Comparison of ENCODE assay signal across 11 cellular contexts in the genomic region with DNA sequence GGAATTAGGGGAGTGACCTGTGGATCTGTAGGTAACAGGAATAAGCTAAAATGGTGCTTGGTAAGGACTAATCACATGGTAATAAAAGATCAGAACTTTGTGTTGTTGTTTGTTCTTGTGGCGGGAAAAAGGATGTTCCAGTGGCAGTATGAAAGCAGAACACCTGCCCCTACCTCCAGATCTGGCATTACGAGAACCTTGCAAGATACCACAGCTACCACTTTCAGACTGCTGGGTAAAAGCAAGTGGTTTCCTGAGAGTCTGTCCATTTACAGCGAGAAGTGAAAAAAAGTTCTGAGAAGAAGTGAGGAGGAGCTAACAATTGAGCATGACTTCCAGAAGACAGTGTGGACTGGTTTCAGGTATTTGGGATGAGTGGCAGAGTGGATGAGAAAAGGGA.
DNase-seq lines count a peak whose midpoint lies in the region; ATAC-seq and TF ChIP-seq lines count a peak whose summit lies in the region.
"Had no signal": no experiment of that assay in that cellular context is flagged by ENCODE, and none has a peak within 500 bp of the region (broad histone marks: within the 10 kb centered on the region; RNA-seq: fewer than 3 reads in every experiment).

No MANE protein-coding gene starts in this region.

- H3K9me3 ChIP-seq in Loucy (ENCODE audit: insufficient read depth, low read depth, low read length) = no peaks in the 10 kb centered on the region
- H3K9me3 ChIP-seq: esophagus muscularis mucosa had no signal

- DNase-seq in NCI-H2196 (lab: John Stamatoyannopoulos, UW; ENCODE audit: unreplicated experiment) = no peak
- DNase-seq in activated T-cell treated with anti-CD3 and anti-CD28 coated beads, Interleukin-2, amount 50 U/mL, for 4 hours = no peak
- DNase-seq in NCI-H187 treated with DMSO at 0.1 percent for 48 hours (lab: John Stamatoyannopoulos, UW) = no peak
- DNase-seq in NCI-H2171 (lab: John Stamatoyannopoulos, UW) = no peak
- DNase-seq: NCI-H1048 had no signal

- no peaks in the 10 kb centered on the region; the same call in 1 of the 2 replicates for H3F3A ChIP-seq in Loucy (ENCODE audit: low read depth)

- TF ChIP-seq CTCF in Loucy (conservative IDR thresholded peaks at IDR 0.05; ENCODE audit: low read length) = no peak

- no peak overlapping the region for H2AFZ ChIP-seq in Loucy (ENCODE audit: low read length)

- no peaks in the 10 kb centered on the region for H3K9me2 ChIP-seq in Loucy (replicated peaks; ENCODE audit: low read depth, low read length)

- H3K4me3 ChIP-seq in Loucy (ENCODE audit: low read length, poor library complexity, severe bottlenecking) = peak overlapping the region; percentile 16
- H3K4me3 ChIP-seq: esophagus muscularis mucosa had no signal

- peak overlapping the region; percentile 17 for H3K4me2 ChIP-seq in Loucy (ENCODE audit: low read depth, low read length, poor library complexity, severe bottlenecking)

- peaks cover 56% of the 10 kb centered on the region for H3K4me1 ChIP-seq in Loucy (ENCODE audit: insufficient read depth, low read length, poor library complexity, severe bottlenecking)
- H3K4me1 ChIP-seq: esophagus muscularis mucosa had no signal

- no peak overlapping the region for H3K4me3 Mint-ChIP-seq in activated T-cell treated with anti-CD3 and anti-CD28 coated beads, Interleukin-2, amount 50 U/mL, for 4 hours

- peaks cover 5% of the 10 kb centered on the region for H3K36me3 Mint-ChIP-seq in activated T-cell treated with anti-CD3 and anti-CD28 coated beads, Interleukin-2, amount 50 U/mL, for 4 hours (ENCODE audit: insufficient read depth)

- no peaks in the 10 kb centered on the region for H3K27me3 ChIP-seq in Loucy (ENCODE audit: insufficient read depth, low read length, poor library complexity, severe bottlenecking)
- H3K27me3 ChIP-seq: esophagus muscularis mucosa had no signal

- peaks cover 6% of the 10 kb centered on the region for H3K27me3 Mint-ChIP-seq in activated T-cell treated with anti-CD3 and anti-CD28 coated beads, Interleukin-2, amount 50 U/mL, for 4 hours (ENCODE audit: low read depth)
- H3K27me3 Mint-ChIP-seq: CD4-positive, CD25-positive, alpha-beta regulatory T cell had no signal

- no peaks in the 10 kb centered on the region for H3K36me3 ChIP-seq in Loucy (ENCODE audit: insufficient read depth, low read length)
- H3K36me3 ChIP-seq: esophagus muscularis mucosa had no signal

- ATAC-seq in GM18858 (IDR thresholded peaks at IDR 0.05; ENCODE audit: unreplicated experiment) = peak; percentile 94
- ATAC-seq in GM19468 (IDR thresholded peaks at IDR 0.05; ENCODE audit: extremely low read depth, unreplicated experiment) = peak; percentile 98
- ATAC-seq in HG02981 (IDR thresholded peaks at IDR 0.05; ENCODE audit: unreplicated experiment) = peak; percentile 98
- ATAC-seq in activated T-cell treated with anti-CD3 and anti-CD28 coated beads, Interleukin-2, amount 50 U/mL, for 4 hours = no peak

- H3K79me2 ChIP-seq in Loucy (ENCODE audit: insufficient read depth, low read length) = no peaks in the 10 kb centered on the region

- no peaks in the 10 kb centered on the region for H4K20me1 ChIP-seq in Loucy (ENCODE audit: insufficient read depth, low read length, poor library complexity, severe bottlenecking)

- H3K4me1 Mint-ChIP-seq in activated T-cell treated with anti-CD3 and anti-CD28 coated beads, Interleukin-2, amount 50 U/mL, for 4 hours (ENCODE audit: low read depth) = peaks cover 5% of the 10 kb centered on the region

- H3K9ac ChIP-seq in Loucy (ENCODE audit: low read depth, low read length, poor library complexity, severe bottlenecking) = no peak overlapping the region

- no peaks in the 10 kb centered on the region for H3K9me3 Mint-ChIP-seq in activated T-cell treated with anti-CD3 and anti-CD28 coated beads, Interleukin-2, amount 50 U/mL, for 4 hours

Comparison
In these comparisons a context has a peak if more than half of its experiments do, and no peak if none do; other contexts are left out.
1. ATAC-seq: peak in GM18858 (single experiment), GM19468 (single experiment) and HG02981 (single experiment); none in activated T-cell treated with anti-CD3 and anti-CD28 coated beads, Interleukin-2, amount 50 U/mL, for 4 hours (0 of 2).